Comparison of ENCODE assay signal across 8 cellular contexts in genomic region chr4:182938213-182938645, GRCh38. TPM values are rescaled to one million over a fixed set of nuclear protein-coding genes. Genes with fewer than 3 reads are reported as not detected.
DNase-seq lines count a peak whose midpoint lies in the region; ATAC-seq and TF ChIP-seq lines count a peak whose summit lies in the region.

No MANE protein-coding gene starts in this region.

- H3K9me3 ChIP-seq in SJSA1 (replicated peaks) (no peaks in the 10 kb centered on the region), prostate gland (no peaks in the 10 kb centered on the region)

- ATAC-seq in GM21576 (IDR thresholded peaks at IDR 0.05; ENCODE audit: unreplicated experiment): peak; percentile 97

- no peaks in the 10 kb centered on the region for H3K4me1 ChIP-seq in SJSA1 (replicated peaks)
- no peaks in the 10 kb centered on the region for H3K4me1 ChIP-seq in prostate gland (replicated peaks)

- TF ChIP-seq CTCF in prostate gland (IDR thresholded peaks at IDR 0.05): peak; percentile 30 to 79 (median 74)

- TF ChIP-seq POLR2A in prostate gland (IDR thresholded peaks at IDR 0.05): no peak

- H3K4me3 ChIP-seq in SJSA1 (no peak overlapping the region), prostate gland (no peak overlapping the region)

- intact Hi-C loops in head of caudate nucleus (cut with DNase I) (loop anchor here (2.0 to 10.0 kb wide), 2 partner anchors 137 to 325 kb away; no protein-coding TSS in a partner anchor), prostate gland (cut with DNase I) (loop anchor here (5.0 to 10.0 kb wide), 3 partner anchors 134 to 467 kb away; no protein-coding TSS in a partner anchor)

- DNase-seq in ELF-1 (ENCODE audit: low read depth, low spot score) (peak; percentile 84), HUDEP-2 (lab: John Stamatoyannopoulos, UW; ENCODE audit: unreplicated experiment in 76 of 76) (peak in 70 of 76 experiments; percentile 1 to 84 (median 58)), SJSA1 (ENCODE audit: low read depth in 1 of 2, low spot score in 2 of 2) (peak; percentile 73 to 81), head of caudate nucleus (peak; percentile 35 to 87 (median 74)), prostate gland (ENCODE audit: low spot score) (peak; percentile 32), KG1 (lab: John Stamatoyannopoulos, UW) (no peak)
- DNase-seq in activated gamma-delta T cell treated with anti-CD3 and anti-CD28 coated beads, Interleukin-2, amount 50 U/mL, for 16 hours (ENCODE audit: low read depth): peak; percentile 44

- H3K27me3 ChIP-seq in SJSA1 (replicated peaks) (no peaks in the 10 kb centered on the region; the same call in 1 of the 2 replicates), prostate gland (replicated peaks; ENCODE audit: insufficient read depth) (no peaks in the 10 kb centered on the region)

- 25% methylated on average over 14 of the region's 14 CpGs for WGBS in prostate gland

- H3K27ac ChIP-seq in SJSA1 (no peak overlapping the region), prostate gland (no peak overlapping the region)

- H3K36me3 ChIP-seq in SJSA1 (no peaks in the 10 kb centered on the region), prostate gland (no peaks in the 10 kb centered on the region)

RNA-seq across cellular contexts. Expression of gene DCTD, which starts 21.0 kb away (rescaled TPM):
- total RNA-seq in SJSA1 (2014; rRNA removed; shearing (Covaris generic)): 99.4 and 99.7 TPM in 2 replicates
- 10 to 100 TPM; 62.3 to 69.5 TPM for total RNA-seq in prostate gland
